Comparison of ENCODE assay signal across 12 cellular contexts in the genomic region with DNA sequence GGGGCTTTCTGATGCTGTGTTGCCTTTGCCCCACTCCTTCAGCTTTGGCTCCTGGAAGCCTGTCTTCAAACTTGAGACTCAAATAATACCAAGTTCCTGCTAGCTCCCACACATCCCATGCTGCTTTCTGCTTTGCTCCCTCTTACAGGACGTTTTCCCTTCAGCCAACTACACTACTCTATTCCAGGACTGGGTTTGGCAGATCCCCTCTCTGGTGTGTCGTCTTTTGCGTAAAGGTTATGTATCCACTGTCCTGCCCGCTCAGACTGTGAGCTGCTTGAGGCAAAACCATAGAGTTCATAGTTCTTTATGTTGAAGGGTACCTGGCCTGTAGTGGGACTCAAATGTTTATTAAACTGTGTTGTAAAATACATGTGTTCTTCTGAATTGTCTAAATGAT.
"Had no signal": no experiment of that assay in that cellular context is flagged by ENCODE, and none has a peak within 500 bp of the region (broad histone marks: within the 10 kb centered on the region; RNA-seq: fewer than 3 reads in every experiment).

No MANE protein-coding gene starts in this region.

- H3K27ac Mint-ChIP-seq: activated T-helper 2 cell treated with anti-CD3 and anti-CD28 coated beads, Interferon-gamma antibody, Interleukin-2, Interleukin-4, amounts not matched to agents 10 μg/mL and 5 μg/mL and 100 μg/mL, durations not matched to agents 14 hours and 24 hours and 36 hours; effector memory CD8-positive, alpha-beta T cell; natural killer cell treated with Interleukin-12 subunit alpha and Interleukin-12 subunit beta and Interleukin-15 and Interleukin-18, amount 100 ng/mL, for 72 hours; T-helper 2 cell treated with Interferon-gamma antibody and Interleukin-4, amounts not matched to agents 5 μg/mL and 100 μg/mL, for 36 hours; type B pancreatic cell had no signal

- H3K27me3 ChIP-seq: adrenal gland had no signal

- H3K36me3 Mint-ChIP-seq: natural killer cell treated with Interleukin-12 subunit alpha and Interleukin-12 subunit beta and Interleukin-15 and Interleukin-18, amount 100 ng/mL, for 72 hours; type B pancreatic cell had no signal

- ATAC-seq: effector memory CD8-positive, alpha-beta T cell; natural killer cell treated with Interleukin-12 subunit alpha and Interleukin-12 subunit beta and Interleukin-15 and Interleukin-18, amount 100 ng/mL, for 72 hours had no signal

- H3K4me3 ChIP-seq: adrenal gland, skin epidermis had no signal

- H3K27me3 Mint-ChIP-seq: brain, type B pancreatic cell had no signal

- H3K9me3 ChIP-seq: adrenal gland had no signal

- H3K36me3 ChIP-seq: adrenal gland had no signal

- H3K4me3 Mint-ChIP-seq: brain; effector memory CD8-positive, alpha-beta T cell; natural killer cell treated with Interleukin-12 subunit alpha and Interleukin-12 subunit beta and Interleukin-15 and Interleukin-18, amount 100 ng/mL, for 72 hours; T-helper 2 cell treated with Interferon-gamma antibody and Interleukin-4, amounts not matched to agents 5 μg/mL and 100 μg/mL, for 36 hours; type B pancreatic cell had no signal

- DNase-seq: activated naive CD4-positive, alpha-beta T cell treated with anti-CD3 and anti-CD28 coated beads, Interleukin-2, amount 50 U/mL, for 16 hours; adrenal gland; effector memory CD8-positive, alpha-beta T cell; nucleus accumbens; stimulated activated naive CD4-positive, alpha-beta T cell; substantia nigra had no signal

- H3K4me1 ChIP-seq: adrenal gland had no signal

- H3K9me3 Mint-ChIP-seq: activated T-helper 2 cell treated with anti-CD3 and anti-CD28 coated beads, Interferon-gamma antibody, Interleukin-2, Interleukin-4, amounts not matched to agents 10 μg/mL and 5 μg/mL and 100 μg/mL, durations not matched to agents 14 hours and 24 hours and 36 hours; brain; effector memory CD8-positive, alpha-beta T cell; natural killer cell treated with Interleukin-12 subunit alpha and Interleukin-12 subunit beta and Interleukin-15 and Interleukin-18, amount 100 ng/mL, for 72 hours; T-helper 2 cell treated with Interferon-gamma antibody and Interleukin-4, amounts not matched to agents 5 μg/mL and 100 μg/mL, for 36 hours; type B pancreatic cell had no signal
